Comparison of ENCODE assay signal across 8 cellular contexts in the genomic region with DNA sequence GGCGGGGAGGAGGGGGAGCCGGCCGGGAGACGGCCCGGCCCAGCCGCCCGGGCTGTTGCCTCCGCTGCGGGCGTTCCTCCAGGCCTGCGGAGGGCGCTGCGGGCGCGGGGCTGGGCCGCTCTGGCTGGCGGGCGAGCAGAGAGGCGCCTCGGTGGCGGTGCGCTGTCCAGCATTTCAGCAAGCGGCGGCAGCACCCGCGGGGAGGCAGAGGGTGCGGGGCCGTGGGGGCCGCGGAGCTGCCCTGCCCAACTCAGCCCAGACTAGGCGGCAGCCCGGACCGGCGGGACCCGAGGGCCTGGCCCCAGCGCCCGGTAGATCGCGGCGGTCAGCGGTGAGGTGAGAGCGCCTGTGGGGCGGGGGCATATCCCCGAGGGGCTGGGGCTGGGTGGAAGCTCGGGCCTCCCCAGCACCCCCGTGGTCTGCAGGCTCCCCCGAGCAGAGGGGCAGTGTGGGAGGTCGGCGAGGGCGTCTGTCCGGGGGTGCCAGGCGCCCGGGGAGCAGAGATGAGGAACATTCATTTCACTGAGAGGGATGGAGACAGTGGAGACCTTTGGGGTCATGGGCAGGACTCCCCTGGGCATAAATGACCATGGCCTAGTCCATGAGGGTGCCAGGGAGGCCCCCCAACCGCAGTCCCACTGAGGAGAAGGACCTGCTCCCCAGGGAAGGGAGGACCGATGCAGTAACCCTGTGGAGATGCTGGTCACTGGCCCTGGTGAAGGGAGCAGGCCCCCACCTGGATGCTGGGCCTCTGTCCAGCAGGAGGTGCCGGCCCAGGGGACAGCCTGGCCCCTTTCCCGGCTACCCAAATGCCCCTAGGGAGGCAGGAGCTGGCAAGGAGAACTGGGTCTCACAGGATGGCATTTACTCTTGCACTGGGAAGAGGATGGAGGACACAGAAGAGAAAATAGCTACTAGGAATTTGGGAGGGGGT. TPM values are rescaled to one million over a fixed set of nuclear protein-coding genes. Genes with fewer than 3 reads are reported as not detected.
DNase-seq lines count a peak whose midpoint lies in the region; ATAC-seq lines count a peak whose summit lies in the region.

TSS of gene SRRM3 (plus strand) at position 165 of the 934 bp plus-strand sequence. CDS start 33,171 bp downstream, outside the sequence.

- ATAC-seq in esophagus mucosa: peak; percentile 90

- DNase-seq in NCI-H2171 (lab: John Stamatoyannopoulos, UW): peak; percentile 79
- DNase-seq in NCI-H2171 treated with DMSO at 0.1 percent for 48 hours (lab: John Stamatoyannopoulos, UW): no peak
- DNase-seq in HuH-7.5 (ENCODE audit: low spot score): peak; percentile 59
- peak; percentile 90 for DNase-seq in OCI-M1 (lab: John Stamatoyannopoulos, UW)
- peak; percentile 86 for DNase-seq in activated T-cell treated with anti-CD3 and anti-CD28 coated beads for 48 hours (ENCODE audit: low read depth)
- peak; percentile 74 for DNase-seq in myocyte (ENCODE audit: low read depth)
- peak; percentile 91 for DNase-seq in stimulated activated CD8-positive, alpha-beta memory T cell treated with anti-CD3 and anti-CD28 coated beads, Interleukin-4, amount 100 ng/mL, for 48 hours

RNA-seq across cellular contexts. Expression of gene SRRM3, which starts in this region (rescaled TPM):
- total RNA-seq in esophagus mucosa (6.2 TPM), myocyte (2.8 TPM in 2 replicates)
- 6.6 TPM for polyA plus RNA-seq in myocyte (2012)
